ENCODE assay signal across 18 cellular contexts in the genomic region with DNA sequence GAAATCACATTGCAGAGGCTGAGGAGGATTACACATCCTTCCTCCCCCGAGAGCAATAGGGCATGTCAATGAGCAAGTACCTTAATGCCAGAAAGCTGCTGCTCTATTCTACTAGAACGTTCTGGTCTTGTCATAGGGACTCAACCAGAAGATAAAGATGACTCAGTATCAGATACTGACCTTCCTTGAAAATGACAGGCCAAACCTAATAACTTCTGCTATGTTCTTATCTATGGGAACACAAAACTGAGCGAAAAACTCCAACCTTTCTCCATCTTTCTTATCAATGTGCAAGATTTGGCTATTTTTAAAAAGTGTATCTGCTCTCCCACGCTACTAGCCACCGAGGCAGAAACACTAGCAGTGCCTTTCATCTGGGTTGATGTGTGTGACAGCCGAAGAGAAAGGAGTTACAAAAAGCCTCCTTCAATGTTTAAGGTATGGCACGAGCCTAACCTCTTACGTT. TPM values are rescaled to one million over a fixed set of nuclear protein-coding genes. Genes with fewer than 3 reads are reported as not detected.
A peak's percentile ranks its signal among the peaks of the same experiment; 100 is the strongest.
DNase-seq lines count a peak whose midpoint lies in the region; ATAC-seq, FAIRE-seq and TF ChIP-seq lines count a peak whose summit lies in the region.
"Had no signal": no experiment of that assay in that cellular context is flagged by ENCODE, and none has a peak within 500 bp of the region (broad histone marks: within the 10 kb centered on the region; RNA-seq: fewer than 3 reads in every experiment).

No MANE protein-coding gene starts in this region.

- POLR2A ChIA-PET in H1 (lab: Charles Lee; ENCODE audit: partially characterized antibody), result no interaction called here

- no peak overlapping the region for H3K4me3 ChIP-seq in H1 (ENCODE audit: extremely low read depth in 1 of 4, insufficient read depth in 2 of 4, low read depth in 3 of 4, low read length in 4 of 4)
- no peak overlapping the region for H3K4me3 ChIP-seq in mesenchymal stem cell (ENCODE audit: insufficient read depth in 1 of 2, low read depth in 1 of 2, low read length in 2 of 2)
- H3K4me3 ChIP-seq: PC-9, SJCRH30 had no signal

- TF ChIP-seq EP300 in H1 (IDR thresholded peaks at IDR 0.05; ENCODE audit: borderline replicate concordance in 1 of 2, low read depth in 2 of 2, low read length in 2 of 2), result no peak

- no peaks in the 10 kb centered on the region for H3K9me3 ChIP-seq in H1 (ENCODE audit: insufficient read depth in 2 of 2, low read depth in 1 of 2, low read length in 1 of 2)
- H3K9me3 ChIP-seq in mesenchymal stem cell (ENCODE audit: control insufficient read depth, low read length), result no peaks in the 10 kb centered on the region
- H3K9me3 ChIP-seq: Caco-2, SJCRH30 had no signal

- H4K5ac ChIP-seq in H1 (ENCODE audit: insufficient read length, low read depth, low read length), result no peak overlapping the region

- no peak overlapping the region for H2BK5ac ChIP-seq in H1 (ENCODE audit: low read depth, low read length)
- no peak overlapping the region for H2BK5ac ChIP-seq in mesenchymal stem cell (ENCODE audit: low read depth, low read length, poor library complexity, severe bottlenecking)

- CTCF ChIA-PET in H1 (lab: Charles Lee; ENCODE audit: partially characterized antibody), result no interaction called here

- H3K14ac ChIP-seq in H1 (ENCODE audit: insufficient read length) (no peak overlapping the region), mesenchymal stem cell (ENCODE audit: low read length in 2 of 2) (no peak overlapping the region)

- no peaks in the 10 kb centered on the region; the same call in 1 of the 2 replicates for H3K23me2 ChIP-seq in H1 (ENCODE audit: low read depth, low read length)

- H3K18ac ChIP-seq in H1 (ENCODE audit: extremely low read depth, low read length) (no peak overlapping the region), mesenchymal stem cell (ENCODE audit: low read depth in 1 of 2, low read length in 2 of 2) (no peak overlapping the region)

- H3K27me3 ChIP-seq in H1 (replicated peaks in 1 of 4; ENCODE audit: control insufficient read depth in 3 of 4, extremely low read depth in 1 of 4, insufficient read depth in 3 of 4, low read length in 3 of 4) (peaks cover 67 to 94% (median 82%) of the 10 kb centered on the region in 4 experiments), mesenchymal stem cell (ENCODE audit: control insufficient read depth in 1 of 2, insufficient read depth in 1 of 2, low read length in 2 of 2) (no peaks in the 10 kb centered on the region)
- H3K27me3 ChIP-seq: SJCRH30 had no signal

- H3K4ac ChIP-seq in H1 (replicated peaks; ENCODE audit: insufficient read length, low read depth, low read length), result no peak overlapping the region
- no peak overlapping the region for H3K4ac ChIP-seq in mesenchymal stem cell (ENCODE audit: low read depth in 1 of 2, low read length in 2 of 2)

- no peak overlapping the region for H2AK5ac ChIP-seq in H1 (ENCODE audit: low read depth, low read length)
- H2AK5ac ChIP-seq in mesenchymal stem cell (ENCODE audit: low read length, severe bottlenecking), result no peak overlapping the region

- no peak overlapping the region for H3K9ac ChIP-seq in H1 (replicated peaks in 1 of 4; ENCODE audit: extremely low read depth in 1 of 4, low read depth in 3 of 4, low read length in 3 of 4)
- H3K9ac ChIP-seq in mesenchymal stem cell (ENCODE audit: low read length), result no peak overlapping the region

- no peak overlapping the region for H3K4me2 ChIP-seq in H1 (ENCODE audit: insufficient read depth in 1 of 2, low read depth in 2 of 2, low read length in 2 of 2)
- H3K4me2 ChIP-seq in mesenchymal stem cell (ENCODE audit: low read length, poor library complexity, severe bottlenecking), result no peak overlapping the region
- H3K4me2 ChIP-seq: PC-9 had no signal

- FAIRE-seq in H1 (lab: Jason Lieb, UNC), result no peak
- FAIRE-seq: A204.1 had no signal

- no peak overlapping the region for H3K56ac ChIP-seq in H1 (replicated peaks; ENCODE audit: insufficient read length, low read depth, low read length)

- H3K27ac ChIP-seq in H1 (ENCODE audit: low read depth, low read length) (no peak overlapping the region), mesenchymal stem cell (ENCODE audit: low read length, poor library complexity, severe bottlenecking) (peak overlapping the region; percentile 57)
- H3K27ac ChIP-seq: PC-9, SJCRH30 had no signal

- H3K36me3 ChIP-seq in H1 (ENCODE audit: control insufficient read depth in 2 of 4, insufficient read depth in 4 of 4, low read length in 3 of 4), result peaks cover 0 to 4% (median 0%) of the 10 kb centered on the region in 4 experiments; a peak in 1 of 8 replicates
- peaks cover 5 to 14% of the 10 kb centered on the region in 2 experiments for H3K36me3 ChIP-seq in mesenchymal stem cell (ENCODE audit: control insufficient read depth in 1 of 2, insufficient read depth in 2 of 2, low read depth in 1 of 2, low read length in 2 of 2)

- H4K20me1 ChIP-seq in H1 (replicated peaks in 1 of 2; ENCODE audit: control insufficient read depth in 1 of 2, insufficient read depth in 2 of 2, low read length in 2 of 2), result peaks cover 2 to 27% of the 10 kb centered on the region in 2 experiments

- no peak for TF ChIP-seq POLR2A in H1 (IDR thresholded peaks at IDR 0.05; ENCODE audit: control extremely low read depth in 1 of 2, low read depth in 2 of 2, low read length in 2 of 2)

- H2AFZ ChIP-seq in H1 (ENCODE audit: low read length) (no peak overlapping the region), mesenchymal stem cell (ENCODE audit: low read depth, low read length) (no peak overlapping the region)
- H2AFZ ChIP-seq: PC-9 had no signal

- H3K79me2 ChIP-seq in H1 (ENCODE audit: control insufficient read depth in 1 of 2, insufficient read depth in 2 of 2, low read length in 2 of 2), result no peaks in the 10 kb centered on the region

- H2BK12ac ChIP-seq in H1 (ENCODE audit: low read depth, low read length) (no peak overlapping the region), mesenchymal stem cell (ENCODE audit: low read length in 2 of 2) (no peak overlapping the region)

- ATAC-seq in HG03108 (IDR thresholded peaks at IDR 0.05; ENCODE audit: unreplicated experiment), result no peak
- ATAC-seq in GM21381 (IDR thresholded peaks at IDR 0.05; ENCODE audit: unreplicated experiment), result no peak
- ATAC-seq: HCT116 had no signal

- TF ChIP-seq RAD21 in H1 (IDR thresholded peaks at IDR 0.05 in 1 of 2, conservative IDR thresholded peaks at IDR 0.05 in 1 of 2; ENCODE audit: low read depth in 2 of 2, low read length in 2 of 2), result no peak

- 77% methylated on average over 8 of the region's 8 CpGs; no CpG with 5 or more reads in 1 of the 2 experiments for WGBS in H1 (ENCODE audit: extremely low coverage in 1 of 2, insufficient coverage in 1 of 2, insufficient read length in 1 of 2, insufficient replicate concordance in 2 of 2, low coverage in 1 of 2, low lambda C conversion rate in 2 of 2, missing lambda C conversion rate in 1 of 2), 2 experiments
- WGBS in mesenchymal stem cell, result 85% methylated on average over 8 of the region's 8 CpGs

- no peak for TF ChIP-seq CTCF in H1 (IDR thresholded peaks at IDR 0.05; ENCODE audit: control extremely low read depth in 1 of 3, insufficient read depth in 1 of 3, low read depth in 1 of 3, low read length in 3 of 3)

- H2BK15ac ChIP-seq in H1 (ENCODE audit: low read length) (no peak overlapping the region), mesenchymal stem cell (ENCODE audit: low read depth, poor library complexity, severe bottlenecking) (no peak overlapping the region)

- H3K79me1 ChIP-seq in H1 (ENCODE audit: low read depth, low read length), result no peaks in the 10 kb centered on the region
- H3K79me1 ChIP-seq in mesenchymal stem cell (replicated peaks; ENCODE audit: low read length, poor library complexity, severe bottlenecking), result peaks cover 22% of the 10 kb centered on the region

- H3K4me1 ChIP-seq in H1 (replicated peaks in 1 of 4; ENCODE audit: control insufficient read depth in 3 of 4, insufficient read depth in 4 of 4, low read length in 3 of 4) (peaks cover 0 to 4% (median 3%) of the 10 kb centered on the region in 4 experiments; a peak in 3 of 7 replicates), mesenchymal stem cell (ENCODE audit: control insufficient read depth, insufficient read depth, low read depth, low read length) (peaks cover 8% of the 10 kb centered on the region)
- H3K4me1 ChIP-seq: Caco-2 had no signal

- no peak overlapping the region for H2BK20ac ChIP-seq in H1 (ENCODE audit: low read length)

- H3K23ac ChIP-seq in H1 (ENCODE audit: insufficient read length) (no peak overlapping the region), mesenchymal stem cell (ENCODE audit: low read length in 2 of 2) (no peak overlapping the region)

- peak; percentile 9 for DNase-seq in EL
- DNase-seq in OCI-M1 (lab: John Stamatoyannopoulos, UW), result peak; percentile 71
- DNase-seq in H1 (ENCODE audit: low read depth in 1 of 2, low spot score in 2 of 2), result no peak
- no peak for DNase-seq in mesenchymal stem cell
- no peak for DNase-seq in GF-D8 (lab: John Stamatoyannopoulos, UW)
- DNase-seq in SHP77 (lab: John Stamatoyannopoulos, UW), result no peak
- DNase-seq: Caco-2; CD4-positive, alpha-beta T cell; KBM-7; NCI-H1694 treated with DMSO at 0.1 percent for 48 hours; NCI-H510A treated with DMSO at 0.1 percent for 48 hours; NCI-H774; PC-9; SJCRH30 had no signal

- H2BK120ac ChIP-seq in H1 (replicated peaks; ENCODE audit: low read depth, low read length) (no peak overlapping the region), mesenchymal stem cell (ENCODE audit: low read depth, low read length) (no peak overlapping the region)

- H4K91ac ChIP-seq in H1 (replicated peaks; ENCODE audit: insufficient read length, low read length), result no peak overlapping the region
- H4K91ac ChIP-seq in mesenchymal stem cell (ENCODE audit: low read length), result no peak overlapping the region

- H4K8ac ChIP-seq in H1 (ENCODE audit: extremely low read depth, insufficient read depth, low read length), result no peak overlapping the region
- no peak overlapping the region for H4K8ac ChIP-seq in mesenchymal stem cell (ENCODE audit: low read length)

RNA-seq across cellular contexts. Expression of gene CCDC92, which starts 5.5 kb away (rescaled TPM):
- total RNA-seq in H1 (2021; fragmentation: NEBNext Ultra II Directional; extraction: Animal tissue kit (Norgen Biotek cat#: 25700)), result 0.43 and 0.73 TPM in 2 replicates
- polyA plus RNA-seq in H1 (2011; rRNA removed), result 0.51 and 0.83 TPM in 2 replicates
- 0.26 TPM for polyA plus RNA-seq in H1 (2011; cell fraction: cytosol; rRNA removed)
- 0.98 TPM for polyA plus RNA-seq in H1 (2011; cell fraction: nucleus; rRNA removed)
- polyA plus RNA-seq in H1 (2012, experiment 1 of 2), result 0.34 to 0.85 TPM (median 0.66 TPM) in 4 replicates
- polyA plus RNA-seq in H1 (2012, experiment 2 of 2), result 0.39 TPM
- polyA plus RNA-seq in H1 (2013, experiment 1 of 2), result 0.24 TPM
- 0.33 TPM for polyA plus RNA-seq in H1 (2013, experiment 2 of 2)
- polyA minus RNA-seq in H1 (2011; rRNA and poly(A)+ RNA removed), result 0.20 and 0.63 TPM in 2 replicates
- not detected for polyA minus RNA-seq in H1 (2011; cell fraction: cytosol; rRNA and poly(A)+ RNA removed)
- polyA minus RNA-seq in H1 (2011; cell fraction: nucleus; rRNA and poly(A)+ RNA removed), result 0.60 TPM
- 91.2 TPM for polyA plus RNA-seq in mesenchymal stem cell (2013, experiment 1 of 2)
- polyA plus RNA-seq in mesenchymal stem cell (2013, experiment 2 of 2), result 90.8 TPM

RNA-seq across cellular contexts. Expression of gene ZNF664, which starts 5.9 kb away (rescaled TPM):
- total RNA-seq in H1 (2021; fragmentation: NEBNext Ultra II Directional; extraction: Animal tissue kit (Norgen Biotek cat#: 25700)), result 41.7 and 51.4 TPM in 2 replicates
- 16.0 and 22.8 TPM in 2 replicates for polyA plus RNA-seq in H1 (2011; rRNA removed)
- polyA plus RNA-seq in H1 (2011; cell fraction: cytosol; rRNA removed), result 21.6 TPM
- polyA plus RNA-seq in H1 (2011; cell fraction: nucleus; rRNA removed), result 19.3 TPM
- 26.3 to 38.9 TPM (median 30.5 TPM) in 4 replicates for polyA plus RNA-seq in H1 (2012, experiment 1 of 2)
- 4.1 TPM for polyA plus RNA-seq in H1 (2012, experiment 2 of 2)
- polyA plus RNA-seq in H1 (2013, experiment 1 of 2), result 26.2 TPM
- polyA plus RNA-seq in H1 (2013, experiment 2 of 2), result 25.3 TPM
- 23.2 and 39.2 TPM in 2 replicates for polyA minus RNA-seq in H1 (2011; rRNA and poly(A)+ RNA removed)
- polyA minus RNA-seq in H1 (2011; cell fraction: cytosol; rRNA and poly(A)+ RNA removed), result 20.3 TPM
- 49.8 TPM for polyA minus RNA-seq in H1 (2011; cell fraction: nucleus; rRNA and poly(A)+ RNA removed)
- 54.7 TPM for polyA plus RNA-seq in mesenchymal stem cell (2013, experiment 1 of 2)
- polyA plus RNA-seq in mesenchymal stem cell (2013, experiment 2 of 2), result 55.2 TPM

Comparison
In these comparisons a context has a peak if more than half of its experiments do, and no peak if none do; other contexts are left out.
1. DNase-seq: peak in EL (single experiment) and OCI-M1 (single experiment); none in H1 (0 of 2), mesenchymal stem cell (single experiment), GF-D8 (single experiment) and SHP77 (0 of 2).